Comparison of ENCODE assay signal across 20 cellular contexts in the genomic region with DNA sequence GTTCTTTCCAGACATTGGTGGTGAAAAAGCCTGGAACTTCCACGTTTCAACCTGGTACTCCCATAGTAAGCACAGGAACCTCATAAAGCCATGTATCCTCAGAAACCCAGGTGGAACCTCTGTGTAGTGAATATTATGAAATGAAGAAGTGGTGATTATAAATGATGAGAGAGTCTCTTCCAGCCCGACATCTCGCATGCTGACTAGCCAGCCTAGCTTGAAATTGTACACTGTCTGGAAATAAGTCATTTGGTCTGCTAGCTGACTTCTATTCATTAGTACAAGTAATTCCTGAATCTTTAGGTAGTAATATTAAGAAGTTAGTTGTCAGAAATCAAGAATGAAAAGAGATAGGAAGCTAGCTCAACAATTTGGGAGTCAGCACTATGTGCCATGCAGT.
DNase-seq lines count a peak whose midpoint lies in the region; ATAC-seq and TF ChIP-seq lines count a peak whose summit lies in the region.
"Had no signal": no experiment of that assay in that cellular context is flagged by ENCODE, and none has a peak within 500 bp of the region (broad histone marks: within the 10 kb centered on the region; RNA-seq: fewer than 3 reads in every experiment).

No MANE protein-coding gene starts in this region.

- H3K9me2 ChIP-seq in GM23338 (ENCODE audit: insufficient read depth) = no peaks in the 10 kb centered on the region

- 100% methylated on average over 3 of the region's 3 CpGs for WGBS in mammary epithelial cell (ENCODE audit: low coverage, missing lambda C conversion rate)

- H3K9me3 ChIP-seq in mammary epithelial cell (replicated peaks; ENCODE audit: insufficient read depth, low read length) (no peaks in the 10 kb centered on the region), breast epithelium (no peaks in the 10 kb centered on the region), osteoblast (ENCODE audit: low read depth, low read length) (no peaks in the 10 kb centered on the region)
- H3K9me3 ChIP-seq: BE2C, HAP-1 had no signal

- H3K79me2 ChIP-seq in mammary epithelial cell (ENCODE audit: insufficient read depth, low read length) (no peaks in the 10 kb centered on the region), osteoblast (ENCODE audit: insufficient read depth, low read length) (no peaks in the 10 kb centered on the region), GM23338 (replicated peaks; ENCODE audit: insufficient read depth) (no peaks in the 10 kb centered on the region)

- CTCF ChIA-PET in mammary epithelial cell (lab: Charles Lee; ENCODE audit: low non-redundant PET) = interaction anchor here (1.3 kb wide), 1 partner anchor 511 kb away, joined by 5 read pairs; no protein-coding TSS in a partner anchor

- no peaks in the 10 kb centered on the region for H3K27me3 ChIP-seq in mammary epithelial cell (ENCODE audit: insufficient read depth, low read length)
- H3K27me3 ChIP-seq in breast epithelium = no peaks in the 10 kb centered on the region
- H3K27me3 ChIP-seq in brain microvascular endothelial cell (replicated peaks) = no peaks in the 10 kb centered on the region
- no peaks in the 10 kb centered on the region for H3K27me3 ChIP-seq in osteoblast (ENCODE audit: insufficient read depth, low read length)
- no peaks in the 10 kb centered on the region for H3K27me3 ChIP-seq in GM23338 (ENCODE audit: insufficient read depth)
- H3K27me3 ChIP-seq: BE2C; BLaER1 treated with 17β-estradiol and CSF1 and Interleukin-3, amounts not matched to agents 10 nM and 100 nM had no signal

- H3K27ac ChIP-seq in mammary epithelial cell (ENCODE audit: insufficient read depth, low read depth, low read length) (peak overlapping the region; percentile 18), breast epithelium (no peak overlapping the region), brain microvascular endothelial cell (peak overlapping the region; percentile 27), osteoblast (ENCODE audit: low read depth, low read length) (peak overlapping the region; percentile 68), GM23338 (ENCODE audit: low read depth) (no peak overlapping the region)
- H3K27ac ChIP-seq: 22Rv1; BLaER1 treated with 17β-estradiol and CSF1 and Interleukin-3, amounts not matched to agents 10 nM and 100 nM had no signal

- intact Hi-C loops in mammary epithelial cell (cut with micrococcal nuclease) = loop anchor here (5.0 to 10.0 kb wide), 2 partner anchors 123 to 510 kb away; partner anchors contain the start of gene ADAMTS6
- intact Hi-C loops in breast epithelium (cut with DNase I; ENCODE audit: low total_unique reads) = no loop called here

- no peak for ATAC-seq in GM23338

- H3K36me3 Mint-ChIP-seq in GM23338 (ENCODE audit: low read depth) = peaks cover 20% of the 10 kb centered on the region; the same call in 2 of the 3 replicates

- H3K4me1 ChIP-seq in mammary epithelial cell (ENCODE audit: insufficient read depth, low read length) (no peaks in the 10 kb centered on the region), breast epithelium (no peaks in the 10 kb centered on the region), osteoblast (ENCODE audit: insufficient read depth, low read length) (peaks cover 16% of the 10 kb centered on the region), GM23338 (ENCODE audit: insufficient read depth) (no peaks in the 10 kb centered on the region)
- H3K4me1 ChIP-seq: BE2C, HAP-1 had no signal

- in situ Hi-C loops in mammary epithelial cell (cut with MboI; ENCODE audit: low sequenced_read_pairs in 2 of 2) = loop anchor here in 1 of 2 donors (25.0 kb wide), 1 partner anchor 515 kb away; the partner anchor contains the start of gene ADAMTS6
- in situ Hi-C loops in brain microvascular endothelial cell (cut with HindIII; ENCODE audit: low pct_ligation_motif_present, low sequenced_read_pairs) = no loop called here

- H3K9ac ChIP-seq in mammary epithelial cell (ENCODE audit: insufficient read depth, low read length) = no peak overlapping the region
- H3K9ac ChIP-seq: BLaER1 treated with 17β-estradiol and CSF1 and Interleukin-3, amounts not matched to agents 10 nM and 100 nM had no signal

- DNase-seq in mammary epithelial cell = no peak
- DNase-seq in breast epithelium (ENCODE audit: low spot score in 2 of 2) = no peak
- DNase-seq in brain microvascular endothelial cell = no peak
- no peak for DNase-seq in osteoblast (ENCODE audit: insufficient read length, low spot score, missing footprints)
- no peak for DNase-seq in GM23338 (ENCODE audit: low spot score)
- DNase-seq in H4 (ENCODE audit: low spot score) = no peak
- no peak for DNase-seq in effector CD4-positive, alpha-beta T cell
- no peak for DNase-seq in NCI-H345 (lab: John Stamatoyannopoulos, UW)
- DNase-seq: AML-193; BE2C; CD4-positive, alpha-beta T cell; CD8-positive, alpha-beta memory T cell; DMS 273 treated with DMSO at 0.1 percent for 48 hours; DMS79; GDM1 had no signal

- no peak for TF ChIP-seq CTCF in mammary epithelial cell (conservative IDR thresholded peaks at IDR 0.05 in 1 of 2, IDR thresholded peaks at IDR 0.05 in 1 of 2; ENCODE audit: extremely low read depth in 1 of 2, insufficient read depth in 1 of 2, low read depth in 1 of 2, low read length in 2 of 2)
- TF ChIP-seq CTCF in breast epithelium (IDR thresholded peaks at IDR 0.05) = no peak
- no peak for TF ChIP-seq CTCF in brain microvascular endothelial cell (IDR thresholded peaks at IDR 0.05; ENCODE audit: low read depth, low read length, missing control alignments)
- TF ChIP-seq CTCF in osteoblast (IDR thresholded peaks at IDR 0.05; ENCODE audit: extremely low read depth, low read depth, low read length) = no peak
- TF ChIP-seq CTCF in GM23338 (conservative IDR thresholded peaks at IDR 0.05; ENCODE audit: low read depth in 2 of 2) = no peak

- TF ChIP-seq POLR2A in breast epithelium (IDR thresholded peaks at IDR 0.05) = no peak

- dilution Hi-C loops in mammary epithelial cell (cut with HindIII; ENCODE audit: low sequenced_read_pairs) = no loop called here

- no TSS peak for BruUV-seq in mammary epithelial cell (replicated peaks; lab: Mats Ljungman, UMichigan)

- H3K4me2 ChIP-seq in mammary epithelial cell (ENCODE audit: insufficient read depth, low read depth, low read length) (no peak overlapping the region), osteoblast (ENCODE audit: insufficient read depth, low read length) (no peak overlapping the region), GM23338 (no peak overlapping the region)
- H3K4me2 ChIP-seq: BLaER1 treated with 17β-estradiol and CSF1 and Interleukin-3, amounts not matched to agents 10 nM and 100 nM had no signal

- H3K4me3 ChIP-seq in mammary epithelial cell (replicated peaks in 1 of 3; ENCODE audit: insufficient read depth in 1 of 3, low read depth in 2 of 3, low read length in 3 of 3) = no peak overlapping the region
- H3K4me3 ChIP-seq in breast epithelium = no peak overlapping the region
- H3K4me3 ChIP-seq in brain microvascular endothelial cell (ENCODE audit: low read depth, low read length) = no peak overlapping the region
- no peak overlapping the region for H3K4me3 ChIP-seq in osteoblast (ENCODE audit: insufficient read depth, low read length)
- H3K4me3 ChIP-seq in GM23338 = no peak overlapping the region
- H3K4me3 ChIP-seq: BLaER1 treated with 17β-estradiol and CSF1 and Interleukin-3, amounts not matched to agents 10 nM and 100 nM; GM12878; HAP-1 had no signal

- H3K27me3 Mint-ChIP-seq in GM23338 (ENCODE audit: insufficient read depth, low read depth, poor library complexity) = peaks cover 3% of the 10 kb centered on the region
- H3K27me3 Mint-ChIP-seq: CD4-positive, alpha-beta T cell; CD8-positive, alpha-beta memory T cell had no signal

- H3K36me3 ChIP-seq in mammary epithelial cell (ENCODE audit: insufficient read depth, low read length) (peaks cover 4% of the 10 kb centered on the region), breast epithelium (no peaks in the 10 kb centered on the region), brain microvascular endothelial cell (replicated peaks) (no peaks in the 10 kb centered on the region), osteoblast (ENCODE audit: insufficient read depth, low read length) (no peaks in the 10 kb centered on the region), GM23338 (ENCODE audit: insufficient read depth) (no peaks in the 10 kb centered on the region)
- H3K36me3 ChIP-seq: BE2C, HAP-1 had no signal

- H3K27ac Mint-ChIP-seq in GM23338 = no peak overlapping the region; the same call in 1 of the 2 replicates
- H3K27ac Mint-ChIP-seq: CD14-positive monocyte; CD4-positive, alpha-beta T cell had no signal

- no peaks in the 10 kb centered on the region for H3F3A ChIP-seq in GM23338 (replicated peaks; ENCODE audit: low read depth)

- H3K9me3 Mint-ChIP-seq in GM23338 = no peaks in the 10 kb centered on the region
- H3K9me3 Mint-ChIP-seq: CD4-positive, alpha-beta T cell; CD8-positive, alpha-beta memory T cell had no signal

- no peak overlapping the region for H3K4me3 Mint-ChIP-seq in GM23338
- H3K4me3 Mint-ChIP-seq: CD14-positive monocyte; CD4-positive, alpha-beta T cell; CD8-positive, alpha-beta memory T cell had no signal

- H2AFZ ChIP-seq in mammary epithelial cell (ENCODE audit: low read depth, low read length) = no peak overlapping the region
- no peak overlapping the region for H2AFZ ChIP-seq in osteoblast (ENCODE audit: low read length)
- H2AFZ ChIP-seq in GM23338 = no peak overlapping the region

- H4K20me1 ChIP-seq in mammary epithelial cell (ENCODE audit: insufficient read depth, low read length) (no peaks in the 10 kb centered on the region), osteoblast (ENCODE audit: insufficient read depth, low read length) (no peaks in the 10 kb centered on the region), GM23338 (replicated peaks; ENCODE audit: insufficient read depth) (no peaks in the 10 kb centered on the region)
- H4K20me1 ChIP-seq: BLaER1 treated with 17β-estradiol and CSF1 and Interleukin-3, amounts not matched to agents 10 nM and 100 nM had no signal

- peaks cover 3% of the 10 kb centered on the region; the same call in 1 of the 3 replicates for H3K4me1 Mint-ChIP-seq in GM23338
- H3K4me1 Mint-ChIP-seq: CD14-positive monocyte had no signal

TF ChIP-seq in GM23338, 12 proteins besides CTCF, POLR2A, EP300 and RAD21 (continues in another document):
- no peak for TF ChIP-seq JUNB (IDR thresholded peaks at IDR 0.05; ENCODE audit: unreplicated experiment)
- no peak for TF ChIP-seq POLR2AphosphoS5 (IDR thresholded peaks at IDR 0.05; ENCODE audit: low read depth)
- TF ChIP-seq EZH2 (IDR thresholded peaks at IDR 0.05; ENCODE audit: low read depth, unreplicated experiment) = no peak

Comparison
In these comparisons a context has a peak if more than half of its experiments do, and no peak if none do; other contexts are left out.
1. H3K27ac ChIP-seq: peak in mammary epithelial cell (single experiment), brain microvascular endothelial cell (single experiment) and osteoblast (single experiment); none in breast epithelium (0 of 2) and GM23338 (single experiment).